Comparison of ENCODE assay signal across 9 cellular contexts in genomic region chr5:157050050-157050449, GRCh38. TPM values are rescaled to one million over a fixed set of nuclear protein-coding genes. Genes with fewer than 3 reads are reported as not detected.
A peak's percentile ranks its signal among the peaks of the same experiment; 100 is the strongest.
DNase-seq lines count a peak whose midpoint lies in the region; ATAC-seq and TF ChIP-seq lines count a peak whose summit lies in the region.
"Had no signal": no experiment of that assay in that cellular context is flagged by ENCODE, and none has a peak within 500 bp of the region (broad histone marks: within the 10 kb centered on the region; RNA-seq: fewer than 3 reads in every experiment).

No MANE protein-coding gene starts in this region.

- peaks cover 36% of the 10 kb centered on the region for H3K4me1 ChIP-seq in CD8-positive, alpha-beta T cell (ENCODE audit: insufficient read depth, low read length)
- peaks cover 23% of the 10 kb centered on the region for H3K4me1 ChIP-seq in mesodermal cell (ENCODE audit: control insufficient read depth, insufficient read depth, low read length, poor library complexity, severe bottlenecking)

- POLR2A ChIA-PET in CD8-positive, alpha-beta T cell (lab: Charles Lee) = interaction anchor here (1.0 kb wide), 1 partner anchor 9 kb away, joined by 3 read pairs; the partner anchor contains the start of gene HAVCR1
- POLR2A ChIA-PET in activated CD4-positive, alpha-beta memory T cell treated with anti-CD3 and anti-CD28 coated beads, Interleukin-2, amount 10 ng/mL, durations not matched to agents 7 days and 5 days (lab: Charles Lee) = interaction anchor here (0.9 to 1.2 kb wide), 2 partner anchors 11 to 59 kb away, joined by 3 read pairs; partner anchors contain the start of gene HAVCR2

- peak overlapping the region; percentile 72 for H3K4me3 Mint-ChIP-seq in CD8-positive, alpha-beta T cell
- H3K4me3 Mint-ChIP-seq in activated CD4-positive, alpha-beta memory T cell treated with anti-CD3 and anti-CD28 coated beads, Interleukin-2, amount 10 ng/mL, durations not matched to agents 7 days and 5 days = peak overlapping the region; percentile 60

- H3K9me3 Mint-ChIP-seq in CD8-positive, alpha-beta T cell = no peaks in the 10 kb centered on the region
- peaks cover 5% of the 10 kb centered on the region for H3K9me3 Mint-ChIP-seq in activated CD4-positive, alpha-beta memory T cell treated with anti-CD3 and anti-CD28 coated beads, Interleukin-2, amount 10 ng/mL, durations not matched to agents 7 days and 5 days

- H3K36me3 ChIP-seq in CD8-positive, alpha-beta T cell (ENCODE audit: insufficient read depth, low read length) = no peaks in the 10 kb centered on the region
- H3K36me3 ChIP-seq in mesodermal cell (ENCODE audit: control insufficient read depth, insufficient read depth, low read length) = no peaks in the 10 kb centered on the region

- no peak for ATAC-seq in CD8-positive, alpha-beta T cell
- ATAC-seq in GM19455 (IDR thresholded peaks at IDR 0.05; ENCODE audit: unreplicated experiment) (peak; percentile 60), HG03342 (IDR thresholded peaks at IDR 0.05; ENCODE audit: unreplicated experiment) (no peak), HG02610 (IDR thresholded peaks at IDR 0.05; ENCODE audit: unreplicated experiment) (no peak)

- peak overlapping the region; percentile 55 for H3K4me3 ChIP-seq in CD8-positive, alpha-beta T cell (ENCODE audit: low read depth, low read length)
- H3K4me3 ChIP-seq in mesodermal cell (ENCODE audit: extremely low read depth, insufficient read depth, low read length, poor library complexity, severe bottlenecking) = no peak overlapping the region

- CTCF ChIA-PET in CD8-positive, alpha-beta T cell (lab: Charles Lee) = interaction anchor here (0.5 to 2.2 kb wide), 4 partner anchors 10 to 81 kb away, joined by 3 to 4 read pairs (median 3); no protein-coding TSS in a partner anchor
- CTCF ChIA-PET in activated CD4-positive, alpha-beta memory T cell treated with anti-CD3 and anti-CD28 coated beads, Interleukin-2, amount 10 ng/mL, durations not matched to agents 7 days and 5 days (lab: Charles Lee) = interaction anchor here (0.5 to 2.2 kb wide), 3 partner anchors 23 to 667 kb away, joined by 3 to 8 read pairs (median 6); no protein-coding TSS in a partner anchor

- DNase-seq in CD8-positive, alpha-beta T cell = peak in 1 of 7 experiments; percentile 51
- DNase-seq in activated CD4-positive, alpha-beta memory T cell treated with anti-CD3 and anti-CD28 coated beads, Interleukin-2, amount 10 ng/mL, durations not matched to agents 7 days and 5 days = no peak
- DNase-seq in activated CD4-positive, CD25-positive, alpha-beta regulatory T cell (lab: John Stamatoyannopoulos, UW) = no peak
- no peak for DNase-seq in retina
- DNase-seq: NCI-H187 treated with DMSO at 0.1 percent for 48 hours had no signal

- peaks cover 63% of the 10 kb centered on the region for H3K4me1 Mint-ChIP-seq in CD8-positive, alpha-beta T cell (ENCODE audit: low read depth)
- peaks cover 36% of the 10 kb centered on the region for H3K4me1 Mint-ChIP-seq in activated CD4-positive, alpha-beta memory T cell treated with anti-CD3 and anti-CD28 coated beads, Interleukin-2, amount 10 ng/mL, durations not matched to agents 7 days and 5 days

- H3K27me3 ChIP-seq in CD8-positive, alpha-beta T cell (ENCODE audit: insufficient read depth, low read length) = no peaks in the 10 kb centered on the region

- intact Hi-C loops in CD8-positive, alpha-beta T cell (cut with DNase I, micrococcal nuclease) = loop anchor here in 1 of 2 experiments (2.0 kb wide), 1 partner anchor 59 kb away; the partner anchor contains the start of gene HAVCR2

- peaks cover 21% of the 10 kb centered on the region for H3K36me3 Mint-ChIP-seq in CD8-positive, alpha-beta T cell
- H3K36me3 Mint-ChIP-seq in activated CD4-positive, alpha-beta memory T cell treated with anti-CD3 and anti-CD28 coated beads, Interleukin-2, amount 10 ng/mL, durations not matched to agents 7 days and 5 days (ENCODE audit: low read depth) = peaks cover 35% of the 10 kb centered on the region

- H3K27ac Mint-ChIP-seq in CD8-positive, alpha-beta T cell = peak overlapping the region; percentile 83
- peak overlapping the region; percentile 76 for H3K27ac Mint-ChIP-seq in activated CD4-positive, alpha-beta memory T cell treated with anti-CD3 and anti-CD28 coated beads, Interleukin-2, amount 10 ng/mL, durations not matched to agents 7 days and 5 days

- H3K27ac ChIP-seq in CD8-positive, alpha-beta T cell (ENCODE audit: low read depth, low read length) = peak overlapping the region; percentile 34
- peak overlapping the region; percentile 97 for H3K27ac ChIP-seq in mesodermal cell (ENCODE audit: low read depth, low read length, severe bottlenecking)

- WGBS in mesodermal cell (ENCODE audit: insufficient coverage in 2 of 2), 2 experiments = 76 to 79% methylated on average over 5 of the region's 5 CpGs

- no peaks in the 10 kb centered on the region for H3K9me3 ChIP-seq in CD8-positive, alpha-beta T cell (ENCODE audit: low read length)
- no peaks in the 10 kb centered on the region for H3K9me3 ChIP-seq in mesodermal cell (ENCODE audit: control insufficient read depth, low read length)

- no peak for TF ChIP-seq CTCF in CD8-positive, alpha-beta T cell (IDR thresholded peaks at IDR 0.05)

- no peaks in the 10 kb centered on the region for H3K27me3 Mint-ChIP-seq in CD8-positive, alpha-beta T cell (ENCODE audit: low read depth)
- no peaks in the 10 kb centered on the region for H3K27me3 Mint-ChIP-seq in activated CD4-positive, alpha-beta memory T cell treated with anti-CD3 and anti-CD28 coated beads, Interleukin-2, amount 10 ng/mL, durations not matched to agents 7 days and 5 days

RNA-seq across cellular contexts. Expression of gene HAVCR1, which starts 8.9 kb away (rescaled TPM):
- 1 to 10 TPM; 2.3 to 2.6 TPM for total RNA-seq in CD8-positive, alpha-beta T cell
- 1 to 10 TPM; 3.6 to 3.7 TPM for total RNA-seq in activated CD4-positive, alpha-beta memory T cell treated with anti-CD3 and anti-CD28 coated beads, Interleukin-2, amount 10 ng/mL, durations not matched to agents 7 days and 5 days
- not detected for polyA plus RNA-seq in mesodermal cell (2013, experiment 1 of 2)
- polyA plus RNA-seq in mesodermal cell (2013, experiment 2 of 2) = 0.15 TPM

RNA-seq across cellular contexts. Expression of gene HAVCR2, which starts 58.8 kb away (rescaled TPM):
- 1 to 10 TPM; 1.6 to 3.8 TPM for total RNA-seq in CD8-positive, alpha-beta T cell
- total RNA-seq in activated CD4-positive, alpha-beta memory T cell treated with anti-CD3 and anti-CD28 coated beads, Interleukin-2, amount 10 ng/mL, durations not matched to agents 7 days and 5 days = 10 to 100 TPM; 62.4 to 66.9 TPM
- polyA plus RNA-seq in mesodermal cell (2013, experiment 1 of 2) = 1.4 TPM
- polyA plus RNA-seq in mesodermal cell (2013, experiment 2 of 2) = 0.35 TPM

Comparison
In these comparisons a context has a peak if more than half of its experiments do, and no peak if none do; other contexts are left out.
1. RNA of gene HAVCR2, which starts 58.8 kb away (total RNA-seq): 62.4 to 66.9 TPM in activated CD4-positive, alpha-beta memory T cell treated with anti-CD3 and anti-CD28 coated beads, Interleukin-2, amount 10 ng/mL, durations not matched to agents 7 days and 5 days; 1.6 to 3.8 TPM in CD8-positive, alpha-beta T cell; every median in the first group is over 10 times any median in the second.